In genomic region chr3:194512895-194513601, GRCh38 we compare ENCODE assay signal across 15 cellular contexts. TPM values are rescaled to one million over a fixed set of nuclear protein-coding genes. Genes with fewer than 3 reads are reported as not detected.
DNase-seq lines count a peak whose midpoint lies in the region; FAIRE-seq and TF ChIP-seq lines count a peak whose summit lies in the region.
"Had no signal": no experiment of that assay in that cellular context is flagged by ENCODE, and none has a peak within 500 bp of the region (broad histone marks: within the 10 kb centered on the region; RNA-seq: fewer than 3 reads in every experiment).

No MANE protein-coding gene starts in this region.

- no peaks in the 10 kb centered on the region for H3K79me2 ChIP-seq in astrocyte (ENCODE audit: insufficient read depth, low read length)

- no peak overlapping the region for H3K9ac ChIP-seq in astrocyte (ENCODE audit: low read length)

- H3K4me3 ChIP-seq in astrocyte (ENCODE audit: insufficient read depth, low read depth, low read length) (no peak overlapping the region), lower leg skin (ENCODE audit: low read depth, poor library complexity, severe bottlenecking) (no peak overlapping the region), SJCRH30 (no peak overlapping the region)

- no peaks in the 10 kb centered on the region for H3K9me3 Mint-ChIP-seq in astrocyte (ENCODE audit: unreplicated experiment)
- H3K9me3 Mint-ChIP-seq in nephron progenitor cell: peaks cover 11% of the 10 kb centered on the region
- H3K9me3 Mint-ChIP-seq: activated naive CD4-positive, alpha-beta T cell treated with anti-CD3 and anti-CD28 coated beads, Interleukin-2, amount 50 U/mL, for 72 hours had no signal

- WGBS in lower leg skin, 2 donors: 83 to 89% methylated on average over 5 of the region's 5 CpGs

- FAIRE-seq in astrocyte (lab: Jason Lieb, UNC) (no peak), frontal cortex (lab: Jason Lieb, UNC) (no peak)
- FAIRE-seq: G401.6 had no signal

- H3K36me3 ChIP-seq in astrocyte (ENCODE audit: insufficient read depth, low read length) (no peaks in the 10 kb centered on the region), SJCRH30 (no peaks in the 10 kb centered on the region)

- H3K27me3 ChIP-seq in astrocyte (ENCODE audit: insufficient read depth, low read length) (no peaks in the 10 kb centered on the region), SJCRH30 (no peaks in the 10 kb centered on the region)

- no peaks in the 10 kb centered on the region for H4K20me1 ChIP-seq in astrocyte (ENCODE audit: insufficient read depth, low read length)

- H2AFZ ChIP-seq in astrocyte (ENCODE audit: low read depth, low read length): no peak overlapping the region

- no peak overlapping the region for H3K4me3 Mint-ChIP-seq in astrocyte (ENCODE audit: unreplicated experiment)
- no peak overlapping the region for H3K4me3 Mint-ChIP-seq in nephron progenitor cell
- H3K4me3 Mint-ChIP-seq: B cell had no signal

- H3K27ac ChIP-seq in astrocyte (ENCODE audit: low read depth, low read length) (no peak overlapping the region), SJCRH30 (no peak overlapping the region)

- TF ChIP-seq CTCF in astrocyte (IDR thresholded peaks at IDR 0.05; ENCODE audit: insufficient read depth, low read depth, low read length) (no peak), nephron progenitor cell (IDR thresholded peaks at IDR 0.05) (no peak), lower leg skin (IDR thresholded peaks at IDR 0.05) (no peak)

- no peak overlapping the region for H3K4me2 ChIP-seq in astrocyte (ENCODE audit: low read length)

- DNase-seq in DMS53 treated with DMSO at 0.1 percent for 48 hours (lab: John Stamatoyannopoulos, UW; ENCODE audit: unreplicated experiment): peak; percentile 85
- DNase-seq in NCI-H2081 (lab: John Stamatoyannopoulos, UW): peak; percentile 66 to 90
- DNase-seq in astrocyte (ENCODE audit: low read depth): peak; percentile 49
- DNase-seq in nephron progenitor cell: no peak
- DNase-seq in OCI-M2 (lab: John Stamatoyannopoulos, UW; ENCODE audit: unreplicated experiment): no peak
- DNase-seq in lower leg skin (ENCODE audit: low spot score in 2 of 2): no peak
- DNase-seq in frontal cortex (ENCODE audit: low spot score in 2 of 2): no peak
- no peak for DNase-seq in SJCRH30
- DNase-seq: KBM-7; midbrain; SHP77; stimulated activated CD4-positive, alpha-beta T cell treated with anti-CD3 and anti-CD28 coated beads, Interleukin-1b, Interleukin-23, amount 100 ng/mL, for 48 hours had no signal

- H3K27me3 Mint-ChIP-seq in astrocyte (ENCODE audit: low read depth, unreplicated experiment) (peaks cover 3% of the 10 kb centered on the region), nephron progenitor cell (ENCODE audit: low read depth, poor library complexity) (no peaks in the 10 kb centered on the region)
- H3K27me3 Mint-ChIP-seq: B cell had no signal

- intact Hi-C loops in lower leg skin (cut with DNase I; ENCODE audit: low total_unique reads): no loop called here

- H3K36me3 Mint-ChIP-seq in astrocyte (ENCODE audit: low read depth, unreplicated experiment): no peaks in the 10 kb centered on the region
- no peaks in the 10 kb centered on the region for H3K36me3 Mint-ChIP-seq in nephron progenitor cell (ENCODE audit: low read depth)
- H3K36me3 Mint-ChIP-seq: activated naive CD4-positive, alpha-beta T cell treated with anti-CD3 and anti-CD28 coated beads, Interleukin-2, amount 50 U/mL, for 72 hours had no signal

- H3K9me3 ChIP-seq in astrocyte (ENCODE audit: insufficient read depth, low read depth, low read length) (no peaks in the 10 kb centered on the region), SJCRH30 (replicated peaks) (no peaks in the 10 kb centered on the region)

- H3K4me1 ChIP-seq in astrocyte (ENCODE audit: insufficient read depth, low read length) (no peaks in the 10 kb centered on the region), SJCRH30 (peaks cover 6% of the 10 kb centered on the region)

- H3K4me1 Mint-ChIP-seq in astrocyte (ENCODE audit: low read depth, unreplicated experiment) (peaks cover 1% of the 10 kb centered on the region), nephron progenitor cell (peaks cover 34% of the 10 kb centered on the region)
- H3K4me1 Mint-ChIP-seq: B cell had no signal

- TF ChIP-seq POLR2A in lower leg skin (IDR thresholded peaks at IDR 0.05): no peak

- no peak overlapping the region for H3K27ac Mint-ChIP-seq in astrocyte (ENCODE audit: unreplicated experiment)
- peak overlapping the region; percentile 90 for H3K27ac Mint-ChIP-seq in nephron progenitor cell
- H3K27ac Mint-ChIP-seq: activated naive CD4-positive, alpha-beta T cell treated with anti-CD3 and anti-CD28 coated beads, Interleukin-2, amount 50 U/mL, for 72 hours; B cell had no signal

RNA-seq across cellular contexts. Expression of gene ATP13A3, which starts 26.2 kb away (rescaled TPM):
- 76.3 and 79.2 TPM in 2 replicates for total RNA-seq in astrocyte
- total RNA-seq in lower leg skin: 10 to 100 TPM; 35.0 to 40.6 (median 38.2) TPM
- total RNA-seq in frontal cortex: 146 TPM
- 129 and 155 TPM in 2 replicates for total RNA-seq in SJCRH30 (2014; rRNA removed; shearing (Covaris generic))

Comparison
In these comparisons a context has a peak if more than half of its experiments do, and no peak if none do; other contexts are left out.
1. DNase-seq: peak in DMS53 treated with DMSO at 0.1 percent for 48 hours (single experiment), NCI-H2081 (2 of 2) and astrocyte (single experiment); none in nephron progenitor cell (single experiment), OCI-M2 (single experiment), lower leg skin (0 of 2), frontal cortex (0 of 2) and SJCRH30 (0 of 2).